In genomic region chr16:82524939-82525338, GRCh38 we compare ENCODE assay signal across 1 cellular context.
A peak's percentile ranks its signal among the peaks of the same experiment; 100 is the strongest.
TF ChIP-seq lines count a peak whose summit lies in the region.

No MANE protein-coding gene starts in this region.

TF ChIP-seq in HepG2, 621 proteins besides CTCF, POLR2A, EP300 and RAD21 (continued from another document and continues in another):
- TF ChIP-seq TRAFD1 (CRISPR knock-in tag; IDR thresholded peaks at IDR 0.05; ENCODE audit: borderline replicate concordance) (no peak), FOXA3 (CRISPR knock-in tag; IDR thresholded peaks at IDR 0.05) (peak; percentile 92), ZEB1 (IDR thresholded peaks at IDR 0.05; ENCODE audit: insufficient replicate concordance, low read depth) (no peak), CCAR2 (optimal IDR thresholded peaks at IDR 0.05; ENCODE audit: low read depth, low read length) (no peak), FOXA1 (IDR thresholded peaks at IDR 0.05) (no peak), FOXA1 (CRISPR knock-in tag; IDR thresholded peaks at IDR 0.05) (peak; percentile 83), SNAPC2 (CRISPR knock-in tag; IDR thresholded peaks at IDR 0.05) (no peak), XBP1 (CRISPR knock-in tag; IDR thresholded peaks at IDR 0.05) (no peak), MLXIP (CRISPR knock-in tag; IDR thresholded peaks at IDR 0.05; ENCODE audit: borderline replicate concordance) (no peak), SATB2 (CRISPR knock-in tag; IDR thresholded peaks at IDR 0.05) (no peak), CREB1 (IDR thresholded peaks at IDR 0.05) (no peak), CREB1 (CRISPR knock-in tag; IDR thresholded peaks at IDR 0.05) (0 out of 2 replicates have a peak, but pooled peaks have one; percentile 22), BCL6 (CRISPR knock-in tag; IDR thresholded peaks at IDR 0.05) (peak; percentile 46), TCF7 (IDR thresholded peaks at IDR 0.05; ENCODE audit: low read depth) (peak; percentile 35; the same call in 1 of the 2 replicates), HNF4A (CRISPR knock-in tag; IDR thresholded peaks at IDR 0.05) (peak; percentile 20; the same call in 1 of the 2 replicates), ZFP36 (IDR thresholded peaks at IDR 0.05; ENCODE audit: borderline replicate concordance, low read depth, low read length, partially characterized antibody) (no peak), REPIN1 (CRISPR knock-in tag; IDR thresholded peaks at IDR 0.05; ENCODE audit: borderline replicate concordance, low read depth) (0 out of 2 replicates have a peak, but pooled peaks have one; percentile 32), ZSCAN9 (CRISPR knock-in tag; IDR thresholded peaks at IDR 0.05; ENCODE audit: borderline replicate concordance) (0 out of 2 replicates have a peak, but pooled peaks have one; percentile 39), EEA1 (CRISPR knock-in tag; IDR thresholded peaks at IDR 0.05; ENCODE audit: borderline replicate concordance) (no peak), SOX5 (CRISPR knock-in tag; IDR thresholded peaks at IDR 0.05; ENCODE audit: borderline replicate concordance) (peak; percentile 47; the same call in 1 of the 2 replicates), STAT5B (CRISPR knock-in tag; IDR thresholded peaks at IDR 0.05) (no peak), ZNF10 (CRISPR knock-in tag; IDR thresholded peaks at IDR 0.05; ENCODE audit: borderline replicate concordance, low read depth) (no peak), ARID5B (CRISPR knock-in tag; IDR thresholded peaks at IDR 0.05) (peak; percentile 47; the same call in 1 of the 2 replicates), DMTF1 (CRISPR knock-in tag; IDR thresholded peaks at IDR 0.05) (no peak), ZNF232 (CRISPR knock-in tag; IDR thresholded peaks at IDR 0.05; ENCODE audit: borderline replicate concordance) (no peak), HIC2 (CRISPR knock-in tag; IDR thresholded peaks at IDR 0.05; ENCODE audit: low read depth) (no peak), PHF20 (CRISPR knock-in tag; IDR thresholded peaks at IDR 0.05) (no peak), ZNF138 (CRISPR knock-in tag; IDR thresholded peaks at IDR 0.05; ENCODE audit: low read depth) (no peak), PPARG (CRISPR knock-in tag; conservative IDR thresholded peaks at IDR 0.05) (0 out of 2 replicates have a peak, but pooled peaks have one; percentile 30), ATF5 (CRISPR knock-in tag; IDR thresholded peaks at IDR 0.05; ENCODE audit: low read depth) (no peak), ZNF282 (IDR thresholded peaks at IDR 0.05; ENCODE audit: partially characterized antibody) (no peak), RFXAP (CRISPR knock-in tag; IDR thresholded peaks at IDR 0.05; ENCODE audit: borderline replicate concordance) (no peak), ZNF543 (CRISPR knock-in tag; IDR thresholded peaks at IDR 0.05) (no peak)
- TF ChIP-seq, protein P1, sequence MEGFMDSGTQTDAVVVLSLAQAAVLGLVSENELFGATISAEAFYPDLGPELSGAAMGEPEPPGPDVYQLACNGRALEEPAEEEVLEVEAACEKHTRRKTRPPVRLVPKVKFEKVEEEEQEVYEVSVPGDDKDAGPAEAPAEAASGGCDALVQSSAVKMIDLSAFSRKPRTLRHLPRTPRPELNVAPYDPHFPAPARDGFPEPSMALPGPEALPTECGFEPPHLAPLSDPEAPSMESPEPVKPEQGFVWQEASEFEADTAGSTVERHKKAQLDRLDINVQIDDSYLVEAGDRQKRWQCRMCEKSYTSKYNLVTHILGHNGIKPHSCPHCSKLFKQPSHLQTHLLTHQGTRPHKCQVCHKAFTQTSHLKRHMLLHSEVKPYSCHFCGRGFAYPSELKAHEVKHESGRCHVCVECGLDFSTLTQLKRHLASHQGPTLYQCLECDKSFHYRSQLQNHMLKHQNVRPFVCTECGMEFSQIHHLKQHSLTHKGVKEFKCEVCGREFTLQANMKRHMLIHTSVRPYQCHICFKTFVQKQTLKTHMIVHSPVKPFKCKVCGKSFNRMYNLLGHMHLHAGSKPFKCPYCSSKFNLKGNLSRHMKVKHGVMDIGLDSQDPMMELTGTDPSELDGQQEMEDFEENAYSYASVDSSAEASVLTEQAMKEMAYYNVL (CRISPR knock-in tag; IDR thresholded peaks at IDR 0.05; ENCODE audit: borderline replicate concordance): no peak
- TF ChIP-seq, protein P2, sequence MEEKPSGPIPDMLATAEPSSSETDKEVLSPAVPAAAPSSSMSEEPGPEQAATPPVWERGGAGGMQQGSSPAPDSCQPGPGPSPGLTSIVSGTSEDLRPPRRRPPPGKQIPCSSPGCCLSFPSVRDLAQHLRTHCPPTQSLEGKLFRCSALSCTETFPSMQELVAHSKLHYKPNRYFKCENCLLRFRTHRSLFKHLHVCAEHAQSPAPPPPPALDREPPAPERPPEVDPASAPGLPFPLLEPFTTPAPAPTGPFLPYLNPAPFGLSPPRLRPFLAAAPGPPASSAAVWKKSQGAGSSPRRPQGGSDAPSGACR (CRISPR knock-in tag; IDR thresholded peaks at IDR 0.05): no peak
- TF ChIP-seq, protein P3, sequence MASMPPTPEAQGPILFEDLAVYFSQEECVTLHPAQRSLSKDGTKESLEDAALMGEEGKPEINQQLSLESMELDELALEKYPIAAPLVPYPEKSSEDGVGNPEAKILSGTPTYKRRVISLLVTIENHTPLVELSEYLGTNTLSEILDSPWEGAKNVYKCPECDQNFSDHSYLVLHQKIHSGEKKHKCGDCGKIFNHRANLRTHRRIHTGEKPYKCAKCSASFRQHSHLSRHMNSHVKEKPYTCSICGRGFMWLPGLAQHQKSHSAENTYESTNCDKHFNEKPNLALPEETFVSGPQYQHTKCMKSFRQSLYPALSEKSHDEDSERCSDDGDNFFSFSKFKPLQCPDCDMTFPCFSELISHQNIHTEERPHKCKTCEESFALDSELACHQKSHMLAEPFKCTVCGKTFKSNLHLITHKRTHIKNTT (CRISPR knock-in tag; IDR thresholded peaks at IDR 0.05): no peak
- TF ChIP-seq, protein P4, sequence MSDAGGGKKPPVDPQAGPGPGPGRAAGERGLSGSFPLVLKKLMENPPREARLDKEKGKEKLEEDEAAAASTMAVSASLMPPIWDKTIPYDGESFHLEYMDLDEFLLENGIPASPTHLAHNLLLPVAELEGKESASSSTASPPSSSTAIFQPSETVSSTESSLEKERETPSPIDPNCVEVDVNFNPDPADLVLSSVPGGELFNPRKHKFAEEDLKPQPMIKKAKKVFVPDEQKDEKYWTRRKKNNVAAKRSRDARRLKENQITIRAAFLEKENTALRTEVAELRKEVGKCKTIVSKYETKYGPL (CRISPR knock-in tag; IDR thresholded peaks at IDR 0.05): no peak
- TF ChIP-seq, protein P5, sequence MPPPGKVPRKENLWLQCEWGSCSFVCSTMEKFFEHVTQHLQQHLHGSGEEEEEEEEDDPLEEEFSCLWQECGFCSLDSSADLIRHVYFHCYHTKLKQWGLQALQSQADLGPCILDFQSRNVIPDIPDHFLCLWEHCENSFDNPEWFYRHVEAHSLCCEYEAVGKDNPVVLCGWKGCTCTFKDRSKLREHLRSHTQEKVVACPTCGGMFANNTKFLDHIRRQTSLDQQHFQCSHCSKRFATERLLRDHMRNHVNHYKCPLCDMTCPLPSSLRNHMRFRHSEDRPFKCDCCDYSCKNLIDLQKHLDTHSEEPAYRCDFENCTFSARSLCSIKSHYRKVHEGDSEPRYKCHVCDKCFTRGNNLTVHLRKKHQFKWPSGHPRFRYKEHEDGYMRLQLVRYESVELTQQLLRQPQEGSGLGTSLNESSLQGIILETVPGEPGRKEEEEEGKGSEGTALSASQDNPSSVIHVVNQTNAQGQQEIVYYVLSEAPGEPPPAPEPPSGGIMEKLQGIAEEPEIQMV (CRISPR knock-in tag; IDR thresholded peaks at IDR 0.05; ENCODE audit: low read depth): no peak
